Comparison of ENCODE assay signal across 10 cellular contexts in the genomic region with DNA sequence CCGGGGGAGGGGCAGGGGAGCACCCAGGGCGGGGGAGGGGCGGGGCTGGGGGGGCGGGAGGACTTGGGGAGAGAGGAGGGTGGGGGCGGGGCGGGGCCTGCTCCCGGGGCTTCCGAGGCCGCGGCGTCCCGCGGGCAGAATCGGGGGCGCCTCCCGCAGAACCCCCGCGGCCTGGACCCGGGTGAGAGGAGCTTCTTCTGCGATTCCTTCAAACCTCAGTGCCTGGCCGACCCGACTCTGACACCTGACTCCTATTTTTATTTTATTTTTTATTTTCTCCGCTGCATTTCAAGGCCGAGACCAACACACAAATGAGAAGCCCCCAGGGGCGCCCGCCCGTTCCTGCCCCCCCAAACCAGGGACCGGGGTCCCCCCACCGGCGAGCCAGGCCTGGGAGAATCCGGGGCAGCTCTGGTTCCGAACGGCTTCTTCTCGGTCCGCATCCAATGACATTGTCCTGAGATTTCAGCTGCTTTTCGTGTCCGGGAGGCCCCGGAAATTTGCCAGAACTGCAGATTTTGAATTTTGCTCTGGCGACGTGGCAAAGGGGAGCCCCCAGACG. TPM values are rescaled to one million over a fixed set of nuclear protein-coding genes. Genes with fewer than 3 reads are reported as not detected.
DNase-seq lines count a peak whose midpoint lies in the region; ATAC-seq and TF ChIP-seq lines count a peak whose summit lies in the region.
"Had no signal": no experiment of that assay in that cellular context is flagged by ENCODE, and none has a peak within 500 bp of the region (broad histone marks: within the 10 kb centered on the region; RNA-seq: fewer than 3 reads in every experiment).

No MANE protein-coding gene starts in this region.

- DNase-seq in natural killer cell = no peak
- DNase-seq in natural killer cell treated with Interleukin-12 subunit alpha and Interleukin-12 subunit beta and Interleukin-15 and Interleukin-18, amount 100 ng/mL, for 72 hours (ENCODE audit: low spot score) = no peak
- DNase-seq in endodermal cell = peak; percentile 68
- no peak for DNase-seq in nephron progenitor cell
- DNase-seq in H4 (ENCODE audit: low spot score) = no peak
- DNase-seq in activated naive CD4-positive, alpha-beta T cell treated with anti-CD3 and anti-CD28 coated beads, Interleukin-2, amount 50 U/mL, for 16 hours = no peak
- no peak for DNase-seq in stimulated activated CD4-positive, alpha-beta T cell treated with anti-CD3 and anti-CD28 coated beads, Interleukin-1b, Interleukin-23, amount 100 ng/mL, for 48 hours

- H3K4me1 Mint-ChIP-seq in natural killer cell = no peaks in the 10 kb centered on the region
- peaks cover 0 to 5% of the 10 kb centered on the region in 2 donors for H3K4me1 Mint-ChIP-seq in natural killer cell treated with Interleukin-12 subunit alpha and Interleukin-12 subunit beta and Interleukin-15 and Interleukin-18, amount 100 ng/mL, for 72 hours (ENCODE audit: low read depth in 2 of 2)
- peaks cover 4% of the 10 kb centered on the region for H3K4me1 Mint-ChIP-seq in endodermal cell
- peaks cover 32% of the 10 kb centered on the region for H3K4me1 Mint-ChIP-seq in nephron progenitor cell

- H3K27me3 ChIP-seq in endodermal cell (ENCODE audit: control insufficient read depth, insufficient read depth, low read length, poor library complexity, severe bottlenecking) = no peaks in the 10 kb centered on the region

- H3K9me3 ChIP-seq in endodermal cell (ENCODE audit: control insufficient read depth, low read length) = no peaks in the 10 kb centered on the region

- H3K27ac Mint-ChIP-seq in natural killer cell = no peak overlapping the region
- no peak overlapping the region for H3K27ac Mint-ChIP-seq in natural killer cell treated with Interleukin-12 subunit alpha and Interleukin-12 subunit beta and Interleukin-15 and Interleukin-18, amount 100 ng/mL, for 72 hours
- H3K27ac Mint-ChIP-seq in endodermal cell = no peak overlapping the region
- no peak overlapping the region for H3K27ac Mint-ChIP-seq in nephron progenitor cell
- H3K27ac Mint-ChIP-seq: activated naive CD8-positive, alpha-beta T cell treated with anti-CD3 and anti-CD28 coated beads, Interleukin-2, amount 10 ng/mL, durations not matched to agents 7 days and 5 days had no signal

- no peaks in the 10 kb centered on the region for H3K36me3 Mint-ChIP-seq in natural killer cell
- no peaks in the 10 kb centered on the region for H3K36me3 Mint-ChIP-seq in natural killer cell treated with Interleukin-12 subunit alpha and Interleukin-12 subunit beta and Interleukin-15 and Interleukin-18, amount 100 ng/mL, for 72 hours
- H3K36me3 Mint-ChIP-seq in endodermal cell (ENCODE audit: low read depth) = peaks cover 11% of the 10 kb centered on the region
- no peaks in the 10 kb centered on the region for H3K36me3 Mint-ChIP-seq in nephron progenitor cell (ENCODE audit: low read depth)
- H3K36me3 Mint-ChIP-seq: activated naive CD8-positive, alpha-beta T cell treated with anti-CD3 and anti-CD28 coated beads, Interleukin-2, amount 10 ng/mL, durations not matched to agents 7 days and 5 days; IgD-negative memory B cell had no signal

- no peak overlapping the region for H3K9ac ChIP-seq in endodermal cell (ENCODE audit: extremely low read depth, low read length, poor library complexity, severe bottlenecking)

- H3K36me3 ChIP-seq in endodermal cell (ENCODE audit: control insufficient read depth, insufficient read depth, low read length) = peaks cover 9% of the 10 kb centered on the region

- H3K27ac ChIP-seq in endodermal cell (ENCODE audit: low read depth, low read length) = no peak overlapping the region

- WGBS in endodermal cell (ENCODE audit: insufficient coverage in 1 of 2, insufficient read length in 1 of 2), 2 experiments = 47 to 80% methylated on average over 19 to 35 of the region's 41 CpGs

- ATAC-seq in natural killer cell (no peak), HG02798 (IDR thresholded peaks at IDR 0.05; ENCODE audit: poor library complexity, unreplicated experiment) (no peak)
- no peak for ATAC-seq in natural killer cell treated with Interleukin-12 subunit alpha and Interleukin-12 subunit beta and Interleukin-15 and Interleukin-18, amount 100 ng/mL, for 72 hours

- intact Hi-C loops in natural killer cell (cut with micrococcal nuclease) = no loop called here

- TF ChIP-seq CTCF in natural killer cell (IDR thresholded peaks at IDR 0.05) = no peak
- no peak for TF ChIP-seq CTCF in endodermal cell (conservative IDR thresholded peaks at IDR 0.05)
- no peak for TF ChIP-seq CTCF in nephron progenitor cell (IDR thresholded peaks at IDR 0.05)

- H3K9me3 Mint-ChIP-seq in natural killer cell (no peaks in the 10 kb centered on the region), endodermal cell (no peaks in the 10 kb centered on the region), nephron progenitor cell (no peaks in the 10 kb centered on the region)
- no peaks in the 10 kb centered on the region for H3K9me3 Mint-ChIP-seq in natural killer cell treated with Interleukin-12 subunit alpha and Interleukin-12 subunit beta and Interleukin-15 and Interleukin-18, amount 100 ng/mL, for 72 hours
- H3K9me3 Mint-ChIP-seq: activated naive CD8-positive, alpha-beta T cell treated with anti-CD3 and anti-CD28 coated beads, Interleukin-2, amount 10 ng/mL, durations not matched to agents 7 days and 5 days; IgD-negative memory B cell had no signal

- H3K4me3 Mint-ChIP-seq in natural killer cell (peak overlapping the region; percentile 37), endodermal cell (no peak overlapping the region), nephron progenitor cell (peak overlapping the region; percentile 32)
- no peak overlapping the region for H3K4me3 Mint-ChIP-seq in natural killer cell treated with Interleukin-12 subunit alpha and Interleukin-12 subunit beta and Interleukin-15 and Interleukin-18, amount 100 ng/mL, for 72 hours

- no peaks in the 10 kb centered on the region for H3K4me1 ChIP-seq in endodermal cell (ENCODE audit: control insufficient read depth, insufficient read depth, low read length)

- no peak overlapping the region for H3K4me3 ChIP-seq in endodermal cell (ENCODE audit: low read length)

- peaks cover 20 to 28% of the 10 kb centered on the region in 2 donors for H3K27me3 Mint-ChIP-seq in natural killer cell (ENCODE audit: low read depth in 2 of 2)
- H3K27me3 Mint-ChIP-seq in natural killer cell treated with Interleukin-12 subunit alpha and Interleukin-12 subunit beta and Interleukin-15 and Interleukin-18, amount 100 ng/mL, for 72 hours = peaks cover 11 to 23% of the 10 kb centered on the region in 2 donors
- H3K27me3 Mint-ChIP-seq in endodermal cell (ENCODE audit: insufficient read depth) = no peaks in the 10 kb centered on the region
- H3K27me3 Mint-ChIP-seq in nephron progenitor cell (ENCODE audit: low read depth, poor library complexity) = peaks cover 26% of the 10 kb centered on the region

RNA-seq across cellular contexts. Expression of gene GRTP1, which starts 0.5 kb away (rescaled TPM):
- total RNA-seq in natural killer cell = not detected
- total RNA-seq in natural killer cell treated with Interleukin-12 subunit alpha and Interleukin-12 subunit beta and Interleukin-15 and Interleukin-18, amount 100 ng/mL, for 72 hours = not detected
- total RNA-seq in endodermal cell = 10 to 100 TPM; 31.4 to 35.1 TPM
- polyA plus RNA-seq in endodermal cell (2013, experiment 1 of 2) = 7.6 TPM
- 7.7 TPM for polyA plus RNA-seq in endodermal cell (2013, experiment 2 of 2)
- 3.6 and 6.7 TPM in 2 replicates for total RNA-seq in H4 (2014; rRNA removed; shearing (Covaris generic))
- total RNA-seq: activated naive CD8-positive, alpha-beta T cell treated with anti-CD3 and anti-CD28 coated beads, Interleukin-2, amount 10 ng/mL, durations not matched to agents 7 days and 5 days had no signal
- polyA plus RNA-seq: IgD-negative memory B cell had no signal

Comparison
In these comparisons a context has a peak if more than half of its experiments do, and no peak if none do; other contexts are left out.
1. H3K4me3 Mint-ChIP-seq: peak in natural killer cell (single experiment) and nephron progenitor cell (single experiment); none in natural killer cell treated with Interleukin-12 subunit alpha and Interleukin-12 subunit beta and Interleukin-15 and Interleukin-18, amount 100 ng/mL, for 72 hours (single experiment) and endodermal cell (single experiment).